31 cellular contexts compared by ENCODE assay signal in genomic region chr16:12330977-12331376, GRCh38.
DNase-seq lines count a peak whose midpoint lies in the region; ATAC-seq, FAIRE-seq and TF ChIP-seq lines count a peak whose summit lies in the region.
"Had no signal": no experiment of that assay in that cellular context is flagged by ENCODE, and none has a peak within 500 bp of the region (broad histone marks: within the 10 kb centered on the region; RNA-seq: fewer than 3 reads in every experiment).

No MANE protein-coding gene starts in this region.

- no peak overlapping the region for H3K9ac ChIP-seq in rectal smooth muscle tissue (ENCODE audit: low read length)

- H3K27ac ChIP-seq in heart left ventricle (peak overlapping the region in 11 of 12 donors; percentile 11 to 67 (median 39)), rectal smooth muscle tissue (ENCODE audit: low read depth, low read length) (peak overlapping the region; percentile 17), pancreas (no peak overlapping the region)
- H3K27ac ChIP-seq: gastrocnemius medialis, ovary, Peyer's patch had no signal

- no peak for FAIRE-seq in HTR-8/SVneo (lab: Jason Lieb, UNC)
- FAIRE-seq in pancreas (lab: Jason Lieb, UNC) = no peak
- FAIRE-seq: TTC549 had no signal

- no peaks in the 10 kb centered on the region for H3K36me3 ChIP-seq in MG63
- no peaks in the 10 kb centered on the region for H3K36me3 ChIP-seq in heart left ventricle
- no peaks in the 10 kb centered on the region for H3K36me3 ChIP-seq in rectal smooth muscle tissue (ENCODE audit: control insufficient read depth, insufficient read depth, low read length)
- no peaks in the 10 kb centered on the region for H3K36me3 ChIP-seq in pancreas
- H3K36me3 ChIP-seq: gastrocnemius medialis, ovary, Peyer's patch had no signal

- no peak for TF ChIP-seq CTCF in heart left ventricle (IDR thresholded peaks at IDR 0.05)
- TF ChIP-seq CTCF in pancreas (IDR thresholded peaks at IDR 0.05) = no peak

- peak; percentile 78 to 83 (median 80) for ATAC-seq in heart left ventricle
- no peak for ATAC-seq in pancreas
- ATAC-seq: activated CD4-positive, CD25-positive, alpha-beta regulatory T cell treated with anti-CD3 and anti-CD28 coated beads, Interleukin-2, amount 50 U/mL, for 24 hours; activated CD8-positive, alpha-beta T cell treated with anti-CD3 and anti-CD28 coated beads for 36 hours; esophagus mucosa; gastrocnemius medialis; GM23338; mucosa of descending colon had no signal

- H3K27me3 ChIP-seq in MG63 (no peaks in the 10 kb centered on the region), heart left ventricle (no peaks in the 10 kb centered on the region), rectal smooth muscle tissue (ENCODE audit: control insufficient read depth, insufficient read depth, low read length) (no peaks in the 10 kb centered on the region), pancreas (no peaks in the 10 kb centered on the region)
- H3K27me3 ChIP-seq: gastrocnemius medialis, ovary, Peyer's patch had no signal

- DNase-seq in AG20443 (ENCODE audit: low spot score) = peak; percentile 43
- peak; percentile 58 for DNase-seq in MG63
- peak in 4 of 5 donors; percentile 43 to 71 (median 56) for DNase-seq in heart left ventricle
- DNase-seq in HTR-8/SVneo (ENCODE audit: insufficient read length, low spot score) = no peak
- DNase-seq in pancreas = no peak
- DNase-seq in D341Med (ENCODE audit: low spot score) = no peak
- DNase-seq in HCEC 1CT = no peak
- DNase-seq: activated CD8-positive, alpha-beta T cell treated with anti-CD3 and anti-CD28 coated beads for 36 hours; activated naive CD8-positive, alpha-beta T cell treated with anti-CD3 and anti-CD28 coated beads, Interleukin-2, amount 10 ng/mL, durations not matched to agents 7 days and 5 days; DMS 273 treated with DMSO at 0.1 percent for 48 hours; effector memory CD4-positive, alpha-beta T cell; gastrocnemius medialis; GDM1; islet precursor cell; KG1; mucosa of descending colon; MV-4-11; NCI-H1694 treated with DMSO at 0.1 percent for 48 hours; NCI-H2171; NCI-H510A treated with DMSO at 0.1 percent for 48 hours; nephron progenitor cell; NK-92 treated with Interleukin-12 subunit alpha and Interleukin-12 subunit beta, amount 100 ng/mL, for 24 hours; Peyer's patch; stimulated activated CD8-positive, alpha-beta memory T cell treated with anti-CD3 and anti-CD28 coated beads, Interleukin-4, amount 100 ng/mL, for 48 hours had no signal

- intact Hi-C loops in heart left ventricle (cut with DNase I) (no loop called here), pancreas (cut with DNase I) (no loop called here)

- no peak for TF ChIP-seq POLR2A in heart left ventricle (IDR thresholded peaks at IDR 0.05)

- H3K9me3 ChIP-seq in MG63 = no peaks in the 10 kb centered on the region
- no peaks in the 10 kb centered on the region for H3K9me3 ChIP-seq in heart left ventricle
- no peaks in the 10 kb centered on the region for H3K9me3 ChIP-seq in pancreas
- H3K9me3 ChIP-seq: gastrocnemius medialis, mucosa of descending colon, ovary, Peyer's patch had no signal

- WGBS in heart left ventricle, 4 donors = 35 to 60% (median 39%) methylated on average over 2 of the region's 2 CpGs
- WGBS in pancreas, 2 donors = 73 to 76% methylated on average over 2 of the region's 2 CpGs

- peaks cover 0 to 36% (median 13%) of the 10 kb centered on the region in 12 donors for H3K4me1 ChIP-seq in heart left ventricle
- peaks cover 11% of the 10 kb centered on the region for H3K4me1 ChIP-seq in rectal smooth muscle tissue (ENCODE audit: control insufficient read depth, insufficient read depth, low read length)
- no peaks in the 10 kb centered on the region for H3K4me1 ChIP-seq in pancreas

- H3K4me3 ChIP-seq in MG63 = no peak overlapping the region
- H3K4me3 ChIP-seq in heart left ventricle = no peak overlapping the region
- H3K4me3 ChIP-seq in rectal smooth muscle tissue (ENCODE audit: low read length) = no peak overlapping the region
- no peak overlapping the region for H3K4me3 ChIP-seq in pancreas
- H3K4me3 ChIP-seq: gastrocnemius medialis, GM23338, lung, mucosa of descending colon, ovary, Peyer's patch had no signal

Comparison
In these comparisons a context has a peak if more than half of its experiments do, and no peak if none do; other contexts are left out.
1. DNase-seq: peak in AG20443 (single experiment), MG63 (single experiment) and heart left ventricle (4 of 5); none in HTR-8/SVneo (single experiment), pancreas (0 of 6), D341Med (single experiment) and HCEC 1CT (single experiment).
2. ATAC-seq: peak in heart left ventricle (4 of 4); none in pancreas (0 of 4).
3. H3K27ac ChIP-seq: peak in heart left ventricle (11 of 12) and rectal smooth muscle tissue (single experiment); none in pancreas (0 of 4).